ENCODE assay signal across 1 cellular context in the genomic region with DNA sequence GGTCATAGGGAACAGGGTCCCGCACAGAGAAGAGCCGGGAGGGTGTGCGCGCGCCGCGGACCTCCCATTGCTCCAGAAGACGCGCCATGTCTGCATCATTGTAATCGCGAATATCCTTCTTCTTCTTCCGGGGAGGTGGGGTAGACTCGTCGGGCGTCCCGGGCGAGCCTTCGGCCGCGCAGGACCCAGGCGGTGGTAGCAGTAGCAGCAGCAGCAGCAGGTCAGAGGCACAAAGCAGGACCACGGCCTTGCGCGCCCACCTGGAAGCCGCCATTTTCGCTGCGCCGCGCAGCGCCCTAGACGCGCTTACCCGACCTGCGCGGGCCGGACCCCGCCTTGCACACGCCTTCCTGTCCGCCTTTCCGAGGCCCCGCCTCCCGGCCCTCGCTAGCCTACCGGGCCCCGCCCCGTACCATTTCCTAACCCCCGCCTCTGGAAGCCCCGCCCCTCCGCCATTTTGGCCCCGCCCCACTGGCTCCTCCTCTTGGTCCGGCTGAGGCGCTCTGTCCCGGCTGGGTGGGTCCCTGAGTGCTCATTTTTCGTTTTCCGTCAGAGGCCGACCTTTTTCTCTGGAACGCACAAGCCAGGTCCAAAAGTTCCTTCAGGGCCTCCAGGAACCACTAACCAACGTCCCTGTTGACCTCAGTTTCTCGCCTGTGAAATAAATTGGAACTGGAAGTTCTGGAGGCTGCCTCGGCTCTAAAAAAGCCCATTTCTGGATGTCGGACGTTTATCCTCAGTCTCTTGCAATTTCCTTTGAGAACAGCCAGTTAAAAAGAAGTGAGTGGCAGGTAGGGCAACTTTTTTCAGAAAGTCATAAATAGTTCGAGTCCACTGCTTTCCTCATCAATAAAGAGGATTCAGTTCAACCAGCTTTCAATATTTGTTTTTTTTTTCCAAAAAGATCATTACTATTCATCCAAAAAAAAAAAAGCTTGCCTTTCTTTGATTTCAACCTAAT.
TF ChIP-seq lines count a peak whose summit lies in the region.

Gene MESD (minus strand): TSS at position 302 of the 961 bp plus-strand sequence. CDS start 28 bp downstream, at position 274.

TF ChIP-seq in GM23338, 12 proteins besides CTCF, POLR2A, EP300 and RAD21 (continued from another document):
- TF ChIP-seq ZNF462 (CRISPR knock-in tag; IDR thresholded peaks at IDR 0.05) (no peak), NANOG (IDR thresholded peaks at IDR 0.05; ENCODE audit: borderline replicate concordance) (no peak), POLR2AphosphoS5 (IDR thresholded peaks at IDR 0.05; ENCODE audit: low read depth) (peak; percentile 95), EZH2phosphoT487 (IDR thresholded peaks at IDR 0.05; ENCODE audit: unreplicated experiment) (no peak), JUNB (IDR thresholded peaks at IDR 0.05; ENCODE audit: unreplicated experiment) (no peak), STAT1 (IDR thresholded peaks at IDR 0.05; ENCODE audit: unreplicated experiment) (no peak), ETS1 (IDR thresholded peaks at IDR 0.05) (0 out of 2 replicates have a peak, but pooled peaks have one; percentile 10)
